Comparison of ENCODE assay signal across 1 cellular context in the genomic region with DNA sequence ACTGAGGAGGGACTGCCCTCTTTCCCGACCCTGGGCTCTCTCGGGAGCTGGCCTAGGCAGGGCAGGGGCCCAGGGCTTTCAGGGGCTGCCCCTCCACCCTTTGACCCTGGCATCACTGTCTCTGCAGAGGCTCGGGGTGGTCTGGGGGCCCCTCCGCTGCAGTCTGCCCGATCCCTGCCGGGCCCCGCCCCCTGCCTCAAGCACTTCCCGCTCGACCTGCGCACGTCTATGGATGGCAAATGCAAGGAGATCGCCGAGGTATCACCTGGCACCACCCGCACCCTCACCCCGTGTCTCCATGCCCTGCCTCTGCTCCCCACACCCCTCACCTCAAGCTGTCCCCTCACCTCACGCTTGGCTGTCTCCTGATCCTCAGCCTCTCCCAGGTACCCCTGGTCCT.
TF ChIP-seq lines count a peak whose summit lies in the region.

No MANE protein-coding gene starts in this region.

TF ChIP-seq in HepG2, 621 proteins besides CTCF, POLR2A, EP300 and RAD21:
- no peak for TF ChIP-seq ZNF777 (CRISPR knock-in tag; IDR thresholded peaks at IDR 0.05)
- peak; percentile 43; the same call in 1 of the 2 replicates for TF ChIP-seq RBFOX2 (IDR thresholded peaks at IDR 0.05; ENCODE audit: low read depth, low read length)
TF ChIP-seq in HepG2: peak in this region for 1.
